7 cellular contexts compared by ENCODE assay signal in the genomic region with DNA sequence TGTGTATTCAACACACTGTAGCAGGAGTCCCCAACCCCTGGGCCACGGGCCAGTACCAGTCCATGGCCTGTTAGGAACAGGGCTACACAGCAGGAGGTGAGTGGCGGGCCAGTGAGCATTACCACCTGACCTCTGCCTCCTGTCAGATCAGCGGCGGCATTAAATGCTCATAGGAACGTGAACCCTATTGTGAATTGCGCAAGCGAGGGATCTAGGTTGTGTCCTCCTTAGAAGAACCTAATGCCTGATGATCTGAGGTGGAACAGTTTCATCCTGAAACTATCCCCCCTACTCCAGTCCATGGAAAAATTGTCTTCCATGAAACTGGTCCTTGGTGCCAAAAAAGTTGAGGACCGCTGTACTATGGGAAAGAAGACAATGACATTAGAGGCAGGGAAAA.
"Had no signal": no experiment of that assay in that cellular context is flagged by ENCODE, and none has a peak within 500 bp of the region (broad histone marks: within the 10 kb centered on the region; RNA-seq: fewer than 3 reads in every experiment).

No MANE protein-coding gene starts in this region.

- H3K4me3 ChIP-seq: GM23338, HAP-1 had no signal

- H2AFZ ChIP-seq: GM23338 had no signal

- H3K4me2 ChIP-seq: GM23338 had no signal

- DNase-seq: H7, HFFc6, Kasumi-1, KG1 had no signal

- H3K9me3 ChIP-seq: HAP-1 had no signal

- H3K36me3 ChIP-seq: HAP-1 had no signal

- ATAC-seq: GM23338, HCT116 had no signal
